15 cellular contexts compared by ENCODE assay signal in the genomic region with DNA sequence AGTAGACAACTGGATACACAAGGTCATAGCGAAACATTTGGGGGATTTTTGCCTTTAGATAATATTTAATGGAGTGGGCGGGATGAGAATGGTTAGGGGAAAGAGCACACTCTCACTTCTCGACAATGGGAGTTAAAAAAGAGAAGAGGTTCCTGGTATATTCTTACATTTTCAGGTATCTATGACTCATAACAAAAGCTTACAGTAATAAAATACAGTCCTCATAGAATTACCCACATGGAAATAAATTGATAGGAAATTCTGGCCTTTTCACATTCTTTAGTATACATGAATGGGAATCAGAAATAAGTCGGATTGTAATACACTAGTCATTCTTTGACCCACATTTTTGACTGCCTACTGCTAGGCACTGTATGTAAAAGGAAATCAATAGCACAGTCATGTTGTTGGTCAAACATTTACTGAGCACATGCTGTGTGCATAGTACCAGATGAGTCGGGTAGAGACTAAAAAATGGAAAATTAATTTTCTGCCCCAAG. TPM values are rescaled to one million over a fixed set of nuclear protein-coding genes. Genes with fewer than 3 reads are reported as not detected.
DNase-seq lines count a peak whose midpoint lies in the region; ATAC-seq, FAIRE-seq and TF ChIP-seq lines count a peak whose summit lies in the region.
"Had no signal": no experiment of that assay in that cellular context is flagged by ENCODE, and none has a peak within 500 bp of the region (broad histone marks: within the 10 kb centered on the region; RNA-seq: fewer than 3 reads in every experiment).

No MANE protein-coding gene starts in this region.

- in situ Hi-C loops in GM13976 (cut with MboI; ENCODE audit: low sequenced_read_pairs, unreplicated experiment): no loop called here

- no peak for TF ChIP-seq CTCF in GM13976 (IDR thresholded peaks at IDR 0.05; ENCODE audit: borderline replicate concordance, control extremely low read depth, extremely low read depth, insufficient read depth, missing control alignments)

- intact Hi-C loops in posterior vena cava (cut with DNase I): no loop called here

- peak; percentile 27 for DNase-seq in GM13976 (ENCODE audit: low spot score)
- peak; percentile 7 for DNase-seq in GM19238 (ENCODE audit: insufficient read length, low spot score)
- DNase-seq in H4 (ENCODE audit: low spot score): no peak
- no peak for DNase-seq in RCC 7860 (ENCODE audit: low spot score)
- no peak for DNase-seq in posterior vena cava (ENCODE audit: low spot score)
- DNase-seq in NCI-H1930 (lab: John Stamatoyannopoulos, UW): no peak
- DNase-seq: activated gamma-delta T cell; central memory CD4-positive, alpha-beta T cell; erythroblast; KG1; lower lobe of right lung; NCI-H2029 treated with DMSO at 0.1 percent for 48 hours; NK-92 treated with Interleukin-12 subunit alpha and Interleukin-12 subunit beta, amount 100 ng/mL, for 24 hours had no signal

- no peak for FAIRE-seq in RCC 7860 (lab: Jason Lieb, UNC)

- peak; percentile 76 for ATAC-seq in HG02678 (IDR thresholded peaks at IDR 0.05; ENCODE audit: unreplicated experiment)
- ATAC-seq in HG03469 (IDR thresholded peaks at IDR 0.05; ENCODE audit: unreplicated experiment): peak; percentile 62
- ATAC-seq: lower lobe of right lung had no signal

RNA-seq across cellular contexts. Expression of gene CRADD, which starts 8.2 kb away (rescaled TPM):
- 20.7 and 23.8 TPM in 2 replicates for total RNA-seq in H4 (2014; rRNA removed; shearing (Covaris generic))
- total RNA-seq in posterior vena cava: 10 to 100 TPM; 21.6 to 22.0 TPM

Comparison
In these comparisons a context has a peak if more than half of its experiments do, and no peak if none do; other contexts are left out.
1. DNase-seq: peak in GM13976 (single experiment) and GM19238 (single experiment); none in H4 (single experiment), RCC 7860 (single experiment), posterior vena cava (single experiment) and NCI-H1930 (0 of 2).